31 cellular contexts compared by ENCODE assay signal in the genomic region with DNA sequence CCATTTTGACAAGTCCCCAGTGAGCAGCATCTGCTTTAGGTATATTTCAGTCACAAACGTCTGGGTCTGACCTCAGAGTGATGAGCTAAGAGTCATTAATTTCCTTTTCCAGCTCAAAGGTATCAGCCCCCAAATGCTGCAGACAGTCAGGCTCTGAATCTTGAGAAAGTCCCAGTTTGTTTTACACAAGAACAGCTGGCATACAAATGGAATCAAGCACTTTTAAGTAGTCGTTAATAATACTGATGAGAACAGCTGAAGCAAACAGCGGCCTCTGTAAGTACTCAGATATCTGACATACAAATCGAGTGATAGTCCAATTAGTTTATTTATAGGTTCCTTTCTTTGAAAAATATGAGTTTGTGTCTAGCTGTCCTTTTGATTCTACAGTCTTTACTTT.
"Had no signal": no experiment of that assay in that cellular context is flagged by ENCODE, and none has a peak within 500 bp of the region (broad histone marks: within the 10 kb centered on the region; RNA-seq: fewer than 3 reads in every experiment).

No MANE protein-coding gene starts in this region.

- H3K36me3 Mint-ChIP-seq: activated naive CD8-positive, alpha-beta T cell had no signal

- ATAC-seq: activated CD8-positive, alpha-beta T cell treated with anti-CD3 and anti-CD28 coated beads for 36 hours; body of pancreas; mucosa of descending colon; sciatic nerve; upper lobe of right lung had no signal

- H3K27me3 Mint-ChIP-seq: activated naive CD8-positive, alpha-beta T cell had no signal

- H3K4me3 ChIP-seq: adrenal gland, body of pancreas, left ventricle myocardium inferior, lung, mucosa of descending colon, pancreas, prostate gland, suprapubic skin, tibial artery, upper lobe of right lung had no signal

- H3K27ac ChIP-seq: adrenal gland, body of pancreas, epithelial cell of prostate, left ventricle myocardium inferior, pancreas, prostate gland, suprapubic skin, tibial artery, upper lobe of right lung had no signal

- H3K27ac Mint-ChIP-seq: activated B cell treated with CpG ODN at 0.5 μM for 24 hours; activated CD8-positive, alpha-beta T cell treated with anti-CD3 and anti-CD28 coated beads for 36 hours; activated naive CD8-positive, alpha-beta T cell; T-helper 2 cell treated with Interferon-gamma antibody and Interleukin-4, amounts not matched to agents 5 μg/mL and 100 μg/mL, for 36 hours had no signal

- H3K9me3 Mint-ChIP-seq: activated B cell treated with CpG ODN at 0.5 μM for 24 hours; activated CD8-positive, alpha-beta T cell treated with anti-CD3 and anti-CD28 coated beads for 36 hours; T-helper 2 cell treated with Interferon-gamma antibody and Interleukin-4, amounts not matched to agents 5 μg/mL and 100 μg/mL, for 36 hours had no signal

- FAIRE-seq: colon, endometrium, frontal cortex, islet of Langerhans, pancreas, small intestine had no signal

- H3K36me3 ChIP-seq: adrenal gland, left ventricle myocardium inferior, pancreas, prostate gland, suprapubic skin, tibial artery, upper lobe of right lung had no signal

- H3K4me1 Mint-ChIP-seq: activated B cell treated with CpG ODN at 0.5 μM for 24 hours had no signal

- H3K27me3 ChIP-seq: body of pancreas, pancreas, suprapubic skin, tibial artery had no signal

- H3K4me3 Mint-ChIP-seq: activated B cell treated with CpG ODN at 0.5 μM for 24 hours; activated CD8-positive, alpha-beta T cell treated with anti-CD3 and anti-CD28 coated beads for 36 hours; activated naive CD8-positive, alpha-beta T cell; T-helper 2 cell treated with Interferon-gamma antibody and Interleukin-4, amounts not matched to agents 5 μg/mL and 100 μg/mL, for 36 hours had no signal

- H3K9me3 ChIP-seq: adrenal gland, body of pancreas, mucosa of descending colon, pancreas, prostate gland, suprapubic skin, upper lobe of right lung had no signal

- H3K4me1 ChIP-seq: adrenal gland, body of pancreas, prostate gland, suprapubic skin, tibial artery, upper lobe of right lung had no signal

- DNase-seq: activated B cell treated with CpG ODN at 0.5 μM for 24 hours; activated CD4-positive, alpha-beta T cell treated with anti-CD3 and anti-CD28 coated beads, Interleukin-2, amount 50 U/mL, for 1 hour; activated CD8-positive, alpha-beta T cell treated with anti-CD3 and anti-CD28 coated beads for 36 hours; activated naive CD4-positive, alpha-beta T cell; activated T-cell treated with anti-CD3 and anti-CD28 coated beads, Interleukin-2, amount 50 U/mL, for 48 hours; adrenal gland; aorta; body of pancreas; dermis blood vessel endothelial cell; effector CD4-positive, alpha-beta T cell; left ventricle myocardium inferior; mucosa of descending colon; nucleus accumbens; pancreas; retina; small intestine; stimulated activated CD4-positive, alpha-beta T cell treated with anti-CD3 and anti-CD28 coated beads, Interleukin-1b, Interleukin-23, amount 100 ng/mL, for 48 hours; stimulated activated naive CD4-positive, alpha-beta T cell; tibial artery; upper lobe of right lung had no signal
